ENCODE assay signal across 22 cellular contexts in genomic region chr5:16350816-16351215, GRCh38.
A peak's percentile ranks its signal among the peaks of the same experiment; 100 is the strongest.
DNase-seq lines count a peak whose midpoint lies in the region; ATAC-seq and TF ChIP-seq lines count a peak whose summit lies in the region.
"Had no signal": no experiment of that assay in that cellular context is flagged by ENCODE, and none has a peak within 500 bp of the region (broad histone marks: within the 10 kb centered on the region; RNA-seq: fewer than 3 reads in every experiment).

No MANE protein-coding gene starts in this region.

- intact Hi-C loops in left colon (cut with DNase I, micrococcal nuclease): no loop called here

- no peaks in the 10 kb centered on the region for H3K9me3 ChIP-seq in HEK293 (ENCODE audit: control insufficient read depth, insufficient read depth, low read depth, low read length)
- H3K9me3 ChIP-seq: Peyer's patch, uterus had no signal

- no peak overlapping the region for H3K4me3 ChIP-seq in HEK293 (ENCODE audit: low read depth, low read length)
- H3K4me3 ChIP-seq: hepatocyte, Peyer's patch, smooth muscle cell, uterus had no signal

- TF ChIP-seq CTCF in HEK293 (tag by site-specific recombination; IDR thresholded peaks at IDR 0.05): no peak

- H3K27ac ChIP-seq in HEK293 (ENCODE audit: extremely low read depth, low read depth, low read length): no peak overlapping the region
- H3K27ac ChIP-seq: foreskin keratinocyte, hepatocyte, Peyer's patch, uterus had no signal

- H3K4me1 ChIP-seq in HEK293 (ENCODE audit: control insufficient read depth, insufficient read depth, low read length): no peaks in the 10 kb centered on the region
- H3K4me1 ChIP-seq: foreskin keratinocyte, Peyer's patch, uterus had no signal

- CTCF ChIA-PET in HEK293 (lab: Yijun Ruan, JAX): interaction anchor here (0.9 kb wide), 1 partner anchor 22 kb away, joined by 3 read pairs; no protein-coding TSS in a partner anchor

- ATAC-seq in left colon (peak; percentile 43), GM19395 (IDR thresholded peaks at IDR 0.05; ENCODE audit: unreplicated experiment) (no peak)
- ATAC-seq: foreskin keratinocyte; stimulated activated memory B cell treated with anti-CD40 and anti-IgM and Interleukin-4, amounts not matched to agents 10 μg/mL and 1 μg/mL and 100 μg/mL, for 72 hours had no signal

- no peaks in the 10 kb centered on the region for H3K36me3 ChIP-seq in HEK293 (ENCODE audit: control insufficient read depth in 2 of 2, insufficient read depth in 1 of 2, low read length in 2 of 2)
- H3K36me3 ChIP-seq: Peyer's patch, uterus had no signal

- DNase-seq in COLO668 (lab: John Stamatoyannopoulos, UW; ENCODE audit: unreplicated experiment) (peak; percentile 16), NCI-H345 (lab: John Stamatoyannopoulos, UW) (peak; percentile 72), left colon (no peak), NCI-H2196 (lab: John Stamatoyannopoulos, UW; ENCODE audit: unreplicated experiment) (no peak)
- DNase-seq in activated CD4-positive, CD25-positive, alpha-beta regulatory T cell treated with anti-CD3 and anti-CD28 coated beads, Interleukin-2, amount 50 U/mL, for 72 hours: no peak
- DNase-seq: activated CD8-positive, alpha-beta memory T cell treated with anti-CD3 and anti-CD28 coated beads, Interleukin-2, amount 50 U/mL, for 4 hours; activated naive CD8-positive, alpha-beta T cell treated with anti-CD3 and anti-CD28 coated beads for 36 hours; CD4-positive, alpha-beta T cell; DMS79; foreskin keratinocyte; immature natural killer cell; NCI-H1436; NCI-H446 treated with DMSO at 0.1 percent for 48 hours; nucleus accumbens; Peyer's patch; T-helper 2 cell; uterus had no signal

- POLR2A ChIA-PET in HEK293 (lab: Yijun Ruan, JAX): no interaction called here

TF ChIP-seq in HEK293, 187 proteins besides CTCF, POLR2A, EP300 and RAD21:
- 0 out of 2 replicates have a peak, but pooled peaks have one; percentile 12 for TF ChIP-seq ZNF366 (tag by site-specific recombination; conservative IDR thresholded peaks at IDR 0.05)
- TF ChIP-seq HIC1 (tag by site-specific recombination; IDR thresholded peaks at IDR 0.05): 0 out of 2 replicates have a peak, but pooled peaks have one; percentile 16
- TF ChIP-seq ZNF518A (tag by site-specific recombination; conservative IDR thresholded peaks at IDR 0.05; ENCODE audit: low read depth): no peak
- TF ChIP-seq GLIS2 (tag by site-specific recombination; IDR thresholded peaks at IDR 0.05): no peak

Comparison
In these comparisons a context has a peak if more than half of its experiments do, and no peak if none do; other contexts are left out.
1. DNase-seq: peak in COLO668 (single experiment) and NCI-H345 (single experiment); none in left colon (0 of 2), activated CD4-positive, CD25-positive, alpha-beta regulatory T cell treated with anti-CD3 and anti-CD28 coated beads, Interleukin-2, amount 50 U/mL, for 72 hours (single experiment) and NCI-H2196 (single experiment).